22 cellular contexts compared by ENCODE assay signal in genomic region chr11:77799338-77799737, GRCh38. TPM values are rescaled to one million over a fixed set of nuclear protein-coding genes. Genes with fewer than 3 reads are reported as not detected.
DNase-seq lines count a peak whose midpoint lies in the region; ATAC-seq and TF ChIP-seq lines count a peak whose summit lies in the region.
"Had no signal": no experiment of that assay in that cellular context is flagged by ENCODE, and none has a peak within 500 bp of the region (broad histone marks: within the 10 kb centered on the region; RNA-seq: fewer than 3 reads in every experiment).

No MANE protein-coding gene starts in this region.

- H3K27me3 Mint-ChIP-seq in activated CD4-positive, alpha-beta T cell treated with anti-CD3 and anti-CD28 coated beads for 36 hours: no peaks in the 10 kb centered on the region
- no peaks in the 10 kb centered on the region for H3K27me3 Mint-ChIP-seq in activated naive CD8-positive, alpha-beta T cell treated with anti-CD3 and anti-CD28 coated beads for 36 hours
- no peaks in the 10 kb centered on the region for H3K27me3 Mint-ChIP-seq in mesothelial cell of epicardium (ENCODE audit: low read depth)

- peaks cover 17% of the 10 kb centered on the region for H3K36me3 Mint-ChIP-seq in activated CD4-positive, alpha-beta T cell treated with anti-CD3 and anti-CD28 coated beads for 36 hours (ENCODE audit: low read depth)
- H3K36me3 Mint-ChIP-seq in activated naive CD8-positive, alpha-beta T cell treated with anti-CD3 and anti-CD28 coated beads for 36 hours: peaks cover 30% of the 10 kb centered on the region
- peaks cover 45% of the 10 kb centered on the region for H3K36me3 Mint-ChIP-seq in mesothelial cell of epicardium

- POLR2A ChIA-PET in activated CD4-positive, alpha-beta T cell treated with anti-CD3 and anti-CD28 coated beads for 36 hours (lab: Charles Lee): no interaction called here

- peak; percentile 49 for ATAC-seq in activated CD4-positive, alpha-beta T cell treated with anti-CD3 and anti-CD28 coated beads for 36 hours
- ATAC-seq in GM21381 (IDR thresholded peaks at IDR 0.05; ENCODE audit: unreplicated experiment): no peak
- ATAC-seq in HG02938 (IDR thresholded peaks at IDR 0.05; ENCODE audit: unreplicated experiment): no peak
- ATAC-seq: HepG2 had no signal

- no peak overlapping the region for H3K27ac Mint-ChIP-seq in activated CD4-positive, alpha-beta T cell treated with anti-CD3 and anti-CD28 coated beads for 36 hours
- peak overlapping the region; percentile 72 for H3K27ac Mint-ChIP-seq in activated naive CD8-positive, alpha-beta T cell treated with anti-CD3 and anti-CD28 coated beads for 36 hours
- peak overlapping the region; percentile 47 for H3K27ac Mint-ChIP-seq in mesothelial cell of epicardium

- intact Hi-C loops in activated CD4-positive, alpha-beta T cell treated with anti-CD3 and anti-CD28 coated beads for 36 hours (cut with DNase I, micrococcal nuclease): no loop called here

- H3K4me3 Mint-ChIP-seq in activated CD4-positive, alpha-beta T cell treated with anti-CD3 and anti-CD28 coated beads for 36 hours: no peak overlapping the region
- H3K4me3 Mint-ChIP-seq in activated naive CD8-positive, alpha-beta T cell treated with anti-CD3 and anti-CD28 coated beads for 36 hours: peak overlapping the region; percentile 25
- no peak overlapping the region for H3K4me3 Mint-ChIP-seq in mesothelial cell of epicardium

- peaks cover 5% of the 10 kb centered on the region for H3K9me3 Mint-ChIP-seq in activated CD4-positive, alpha-beta T cell treated with anti-CD3 and anti-CD28 coated beads for 36 hours (ENCODE audit: low read depth)
- H3K9me3 Mint-ChIP-seq in activated naive CD8-positive, alpha-beta T cell treated with anti-CD3 and anti-CD28 coated beads for 36 hours: peaks cover 6% of the 10 kb centered on the region
- H3K9me3 Mint-ChIP-seq in mesothelial cell of epicardium: peaks cover 28% of the 10 kb centered on the region

- TF ChIP-seq CTCF in mesothelial cell of epicardium (IDR thresholded peaks at IDR 0.05; ENCODE audit: unreplicated experiment): no peak

- CTCF ChIA-PET in activated CD4-positive, alpha-beta T cell treated with anti-CD3 and anti-CD28 coated beads for 36 hours (lab: Charles Lee): no interaction called here

- peaks cover 73% of the 10 kb centered on the region for H3K4me1 Mint-ChIP-seq in activated CD4-positive, alpha-beta T cell treated with anti-CD3 and anti-CD28 coated beads for 36 hours
- peaks cover 70% of the 10 kb centered on the region for H3K4me1 Mint-ChIP-seq in activated naive CD8-positive, alpha-beta T cell treated with anti-CD3 and anti-CD28 coated beads for 36 hours
- peaks cover 1% of the 10 kb centered on the region for H3K4me1 Mint-ChIP-seq in mesothelial cell of epicardium

- DNase-seq in activated CD4-positive, alpha-beta T cell treated with anti-CD3 and anti-CD28 coated beads for 36 hours: no peak
- DNase-seq in activated CD4-positive, alpha-beta T cell treated with anti-CD3 and anti-CD28 coated beads, Interleukin-2, amount 50 U/mL, for 48 hours: no peak
- DNase-seq in EH (ENCODE audit: low read depth) (peak; percentile 11), mesothelial cell of epicardium (ENCODE audit: low spot score in 2 of 2, unreplicated experiment in 2 of 2) (no peak), DMS53 treated with DMSO at 0.1 percent for 48 hours (lab: John Stamatoyannopoulos, UW; ENCODE audit: unreplicated experiment) (no peak)
- DNase-seq in activated naive CD8-positive, alpha-beta T cell treated with anti-CD3 and anti-CD28 coated beads for 36 hours: no peak
- DNase-seq: activated CD4-positive, alpha-beta T cell treated with anti-CD3 and anti-CD28 coated beads, Interleukin-2, amount 50 U/mL, for 4 hours; activated naive CD4-positive, alpha-beta T cell; BE2C; cerebellar nuclear complex; dorsolateral prefrontal cortex; EL; kidney; NCI-H1105; NCI-H2029 treated with DMSO at 0.1 percent for 48 hours; NCI-H2227 treated with DMSO at 0.1 percent for 48 hours; psoas muscle; stimulated activated CD8-positive, alpha-beta memory T cell treated with anti-CD3 and anti-CD28 coated beads, Interleukin-4, amount 100 ng/mL, for 48 hours; T-helper 9 cell had no signal

RNA-seq across cellular contexts. Expression of gene RSF1, which starts 21.2 kb away (rescaled TPM):
- total RNA-seq in activated CD4-positive, alpha-beta T cell treated with anti-CD3 and anti-CD28 coated beads for 36 hours: 10 to 100 TPM; 49.9 to 59.2 TPM
- total RNA-seq in activated naive CD8-positive, alpha-beta T cell treated with anti-CD3 and anti-CD28 coated beads for 36 hours: 10 to 100 TPM; 40.5 to 48.3 TPM
- 104 to 109 TPM (median 105 TPM) in 3 replicates for total RNA-seq in mesothelial cell of epicardium

RNA-seq across cellular contexts. Expression of gene AAMDC, which starts 21.6 kb away (rescaled TPM):
- 1 to 10 TPM; 4.8 to 5.3 TPM for total RNA-seq in activated CD4-positive, alpha-beta T cell treated with anti-CD3 and anti-CD28 coated beads for 36 hours
- total RNA-seq in activated naive CD8-positive, alpha-beta T cell treated with anti-CD3 and anti-CD28 coated beads for 36 hours: 1 to 10 TPM; 2.4 to 2.6 TPM
- 26.7 to 30.0 TPM (median 27.2 TPM) in 3 replicates for total RNA-seq in mesothelial cell of epicardium
